In genomic region chr3:171462224-171462623, GRCh38 we compare ENCODE assay signal across 14 cellular contexts. TPM values are rescaled to one million over a fixed set of nuclear protein-coding genes. Genes with fewer than 3 reads are reported as not detected.
DNase-seq lines count a peak whose midpoint lies in the region; ATAC-seq, FAIRE-seq and TF ChIP-seq lines count a peak whose summit lies in the region.
"Had no signal": no experiment of that assay in that cellular context is flagged by ENCODE, and none has a peak within 500 bp of the region (broad histone marks: within the 10 kb centered on the region; RNA-seq: fewer than 3 reads in every experiment).

No MANE protein-coding gene starts in this region.

- peak overlapping the region; percentile 84 for H3K27ac ChIP-seq in K562 (ENCODE audit: extremely low read depth, low read depth, low read length)
- H3K27ac ChIP-seq: breast epithelium, upper lobe of left lung, VCaP had no signal

- peak overlapping the region; percentile 61 for H3K4me2 ChIP-seq in K562 (ENCODE audit: insufficient read depth, low read length)

- peak overlapping the region; percentile 57; the same call in 1 of the 2 replicates for H3K4me3 ChIP-seq in K562
- H3K4me3 ChIP-seq: mucosa of descending colon had no signal

- in situ Hi-C loops in K562 (cut with MboI): no loop called here

- ATAC-seq in K562: peak; percentile 11; the same call in 1 of the 3 replicates
- ATAC-seq in omental fat pad (ENCODE audit: low FRiP score): no peak
- ATAC-seq in GM21381 (IDR thresholded peaks at IDR 0.05; ENCODE audit: unreplicated experiment): no peak
- ATAC-seq: mucosa of descending colon had no signal

- no peak overlapping the region for H3K27ac Mint-ChIP-seq in type B pancreatic cell

- TF ChIP-seq CTCF in K562 (IDR thresholded peaks at IDR 0.05 in 2 of 3, conservative IDR thresholded peaks at IDR 0.05 in 1 of 3; ENCODE audit: insufficient read depth in 2 of 3, low read depth in 1 of 3, low read length in 3 of 3): no peak
- TF ChIP-seq CTCF in type B pancreatic cell (conservative IDR thresholded peaks at IDR 0.05): no peak
- TF ChIP-seq CTCF in omental fat pad (IDR thresholded peaks at IDR 0.05): no peak

- FAIRE-seq in K562 (lab: Jason Lieb, UNC): no peak
- FAIRE-seq: D721Med had no signal

- no peak for TF ChIP-seq EP300 in K562 (IDR thresholded peaks at IDR 0.05; ENCODE audit: low read length)

- peak overlapping the region; percentile 23 to 82; a peak in 3 of 4 replicates for H3K9ac ChIP-seq in K562 (ENCODE audit: insufficient read depth in 1 of 2, low read depth in 2 of 2, low read length in 2 of 2)

- TF ChIP-seq RAD21 in K562 (CRISPR knock-in tag; conservative IDR thresholded peaks at IDR 0.05 in 1 of 2, IDR thresholded peaks at IDR 0.05 in 1 of 2): no peak

- CTCF ChIA-PET in K562 (lab: Yijun Ruan, JAX; ENCODE audit: low intra/inter-chr PET ratio): no interaction called here

- no peaks in the 10 kb centered on the region for H3K36me3 ChIP-seq in K562 (ENCODE audit: control insufficient read depth, insufficient read depth, low read length)
- H3K36me3 ChIP-seq: breast epithelium, upper lobe of left lung had no signal

- H3K9me3 ChIP-seq in K562 (replicated peaks; ENCODE audit: control insufficient read depth, insufficient read depth, low read depth, low read length): no peaks in the 10 kb centered on the region
- H3K9me3 ChIP-seq: breast epithelium, mucosa of descending colon, upper lobe of left lung had no signal

- 6% methylated on average over 1 of the region's 1 CpG for WGBS in K562 (ENCODE audit: insufficient coverage, low coverage, missing lambda C conversion rate)

- peaks cover 6% of the 10 kb centered on the region for H4K20me1 ChIP-seq in K562 (replicated peaks; ENCODE audit: control insufficient read depth, insufficient read depth, low read length)

- POLR2A ChIA-PET in K562 (lab: Yijun Ruan, JAX): interaction anchor here (1.5 to 3.2 kb wide), 2 partner anchors 9 to 43 kb away, joined by 3 to 12 read pairs; no protein-coding TSS in a partner anchor

- H3K4me1 ChIP-seq in K562 (replicated peaks in 1 of 2; ENCODE audit: control insufficient read depth in 2 of 2, insufficient read depth in 2 of 2, low read length in 2 of 2): peaks cover 15 to 31% of the 10 kb centered on the region in 2 experiments
- H3K4me1 ChIP-seq: breast epithelium had no signal

- TF ChIP-seq POLR2A in K562 (conservative IDR thresholded peaks at IDR 0.05): peak; percentile 51

- H3K79me2 ChIP-seq in K562 (ENCODE audit: control insufficient read depth, insufficient read depth, low read length): peaks cover 53% of the 10 kb centered on the region

- H3K9me3 Mint-ChIP-seq in type B pancreatic cell: no peaks in the 10 kb centered on the region

- no peaks in the 10 kb centered on the region for H3K36me3 Mint-ChIP-seq in type B pancreatic cell

- peaks cover 4% of the 10 kb centered on the region for H3K9me1 ChIP-seq in K562 (ENCODE audit: control insufficient read depth, insufficient read depth, low read length)

- peaks cover 56% of the 10 kb centered on the region for H3K27me3 Mint-ChIP-seq in type B pancreatic cell

- H3K27me3 ChIP-seq in K562 (ENCODE audit: control insufficient read depth in 2 of 2, insufficient read depth in 2 of 2, low read length in 2 of 2): no peaks in the 10 kb centered on the region
- H3K27me3 ChIP-seq: breast epithelium had no signal

- peak overlapping the region; percentile 83; the same call in 1 of the 2 replicates for H2AFZ ChIP-seq in K562 (ENCODE audit: low read depth, low read length)

- peak overlapping the region; percentile 93 for H3K4me3 Mint-ChIP-seq in type B pancreatic cell

- intact Hi-C loops in K562 (cut with micrococcal nuclease): loop anchor here (5.0 to 10.0 kb wide), 6 partner anchors 50 to 417 kb away; partner anchors contain the start of gene PLD1

- BruUV-seq in K562 (replicated peaks; lab: Mats Ljungman, UMichigan): no TSS peak

- peak; percentile 1 to 42 (median 8) for DNase-seq in stimulated activated naive CD4-positive, alpha-beta T cell (lab: John Stamatoyannopoulos, UW)
- no peak for DNase-seq in stimulated activated naive CD4-positive, alpha-beta T cell treated with Interleukin-2 at 50 U/mL for 16 hours (lab: John Stamatoyannopoulos, UW)
- peak; percentile 56 for DNase-seq in OCI-M1 (lab: John Stamatoyannopoulos, UW)
- DNase-seq in K562 (ENCODE audit: extremely low read depth in 1 of 4, low spot score in 3 of 4): peak in 2 of 4 experiments; percentile 57 to 73
- DNase-seq in type B pancreatic cell (ENCODE audit: extremely low spot score, unreplicated experiment): no peak
- no peak for DNase-seq in omental fat pad (ENCODE audit: low spot score)
- no peak for DNase-seq in midbrain (lab: John Stamatoyannopoulos, UW)
- DNase-seq: mucosa of descending colon; NK-92 treated with Interleukin-12 subunit alpha and Interleukin-12 subunit beta, amount 100 ng/mL, for 24 hours; upper lobe of left lung had no signal

- peaks cover 21% of the 10 kb centered on the region for H3K4me1 Mint-ChIP-seq in type B pancreatic cell (ENCODE audit: unreplicated experiment)

TF ChIP-seq in K562, 482 proteins besides CTCF, POLR2A, EP300 and RAD21 (continues in another document):
- TF ChIP-seq SRF (CRISPR knock-in tag; IDR thresholded peaks at IDR 0.05): peak; percentile 88 to 98
- peak; percentile 26 for TF ChIP-seq ZFP36 (IDR thresholded peaks at IDR 0.05; ENCODE audit: low read depth, low read length, partially characterized antibody)

RNA-seq across cellular contexts. Expression of gene TNIK, which starts 2.0 kb away (rescaled TPM):
- total RNA-seq in K562 (2011; cell fraction: chromatin; rRNA removed; ENCODE audit: low replicate concordance): 52.4 and 113 TPM in 2 replicates
- total RNA-seq in K562 (2011; cell fraction: nucleolus; rRNA removed): 18.5 and 29.7 TPM in 2 replicates
- 43.6 and 75.6 TPM in 2 replicates for total RNA-seq in K562 (2011; cell fraction: nucleoplasm; rRNA removed)
- total RNA-seq in K562 (2014; rRNA removed) (24.7 and 27.0 TPM in 2 replicates), K562 (2014; rRNA removed; fragmentation: Illumina TruSeq; extraction: Trizol) (24.2 and 29.6 TPM in 2 replicates), K562 (2015; rRNA removed; fragmentation: Illumina TruSeq; extraction: Trizol) (23.5 and 27.3 TPM in 2 replicates), K562 (2021) (34.2 and 38.8 TPM in 2 replicates), type B pancreatic cell (ENCODE audit: low replicate concordance) (8.1 and 38.1 TPM in 2 replicates), omental fat pad (10 to 100 TPM in 1 of 4 donors, 1 to 10 TPM in 3; 3.9 to 12.8 (median 6.5) TPM)
- polyA plus RNA-seq in K562 (2011; rRNA removed) (23.1 and 29.7 TPM in 2 replicates), K562 (2014; fragmentation: Illumina TruSeq; extraction: Trizol) (39.0 and 41.2 TPM in 2 replicates), K562 (2014; fragmentation: Nextera tagmentation; extraction: Ambion mirVana) (1 to 10 TPM; 6.6 to 6.8 TPM), K562 (2014; rRNA removed) (22.2 and 22.3 TPM in 2 replicates)
- 8.2 and 12.3 TPM in 2 replicates for polyA plus RNA-seq in K562 (2011; cell fraction: cytosol; rRNA removed)
- polyA plus RNA-seq in K562 (2011; cell fraction: nucleus; rRNA removed): 58.7 and 77.6 TPM in 2 replicates
- polyA plus RNA-seq in K562 (2012): 25.2 and 29.4 TPM in 2 replicates
- polyA minus RNA-seq in K562 (2011; rRNA and poly(A)+ RNA removed): 48.4 and 50.0 TPM in 2 replicates
- 15.6 and 16.9 TPM in 2 replicates for polyA minus RNA-seq in K562 (2011; cell fraction: cytosol; rRNA and poly(A)+ RNA removed)
- polyA minus RNA-seq in K562 (2011; cell fraction: nucleus; rRNA and poly(A)+ RNA removed): 39.2 and 45.5 TPM in 2 replicates

Comparison
In these comparisons a context has a peak if more than half of its experiments do, and no peak if none do; other contexts are left out.
1. DNase-seq: peak in stimulated activated naive CD4-positive, alpha-beta T cell (6 of 6) and OCI-M1 (single experiment); none in stimulated activated naive CD4-positive, alpha-beta T cell treated with Interleukin-2 at 50 U/mL for 16 hours (single experiment), type B pancreatic cell (single experiment), omental fat pad (single experiment) and midbrain (single experiment).